In genomic region chr12:2936301-2936700, GRCh38 we compare ENCODE assay signal across 8 cellular contexts.
"Had no signal": no experiment of that assay in that cellular context is flagged by ENCODE, and none has a peak within 500 bp of the region (broad histone marks: within the 10 kb centered on the region; RNA-seq: fewer than 3 reads in every experiment).

No MANE protein-coding gene starts in this region.

- H3K27ac ChIP-seq: GM23248 had no signal

- H3K9me3 ChIP-seq: HAP-1 had no signal

- H3K4me1 Mint-ChIP-seq: GM23338, H9 had no signal

- H3K4me3 ChIP-seq: GM23248, GM23338, HAP-1 had no signal

- H3K9ac ChIP-seq: GM23248 had no signal

- H3K27ac Mint-ChIP-seq: GM23338, H9, HFFc6 had no signal

- DNase-seq: GM23248, GOT3, H7, H9, HCEC 1CT, HFFc6 had no signal

- H3K4me1 ChIP-seq: HAP-1 had no signal

- H3K9me3 Mint-ChIP-seq: GM23338, H9, HFFc6 had no signal

- H3K4me3 Mint-ChIP-seq: GM23338, H9, HFFc6 had no signal
